ENCODE assay signal across 1 cellular context in genomic region chr1:101996830-101997485, GRCh38.
TF ChIP-seq lines count a peak whose summit lies in the region.

OLFM3 (minus strand) TSS chr1:101996926.

TF ChIP-seq in WTC11, 78 proteins besides CTCF, POLR2A, EP300 and RAD21 (continued from another document):
- no peak for TF ChIP-seq AFF4 (CRISPR knock-in tag; IDR thresholded peaks at IDR 0.05; ENCODE audit: borderline replicate concordance)
- TF ChIP-seq CREB1 (CRISPR knock-in tag; IDR thresholded peaks at IDR 0.05) = 0 out of 2 replicates have a peak, but pooled peaks have one; percentile 59
- TF ChIP-seq ZMAT4 (CRISPR knock-in tag; IDR thresholded peaks at IDR 0.05) = no peak
- TF ChIP-seq FOXK1 (CRISPR knock-in tag; IDR thresholded peaks at IDR 0.05) = peak; percentile 42; the same call in 1 of the 2 replicates
- TF ChIP-seq JUN (CRISPR knock-in tag; IDR thresholded peaks at IDR 0.05) = no peak
- TF ChIP-seq, protein P1, sequence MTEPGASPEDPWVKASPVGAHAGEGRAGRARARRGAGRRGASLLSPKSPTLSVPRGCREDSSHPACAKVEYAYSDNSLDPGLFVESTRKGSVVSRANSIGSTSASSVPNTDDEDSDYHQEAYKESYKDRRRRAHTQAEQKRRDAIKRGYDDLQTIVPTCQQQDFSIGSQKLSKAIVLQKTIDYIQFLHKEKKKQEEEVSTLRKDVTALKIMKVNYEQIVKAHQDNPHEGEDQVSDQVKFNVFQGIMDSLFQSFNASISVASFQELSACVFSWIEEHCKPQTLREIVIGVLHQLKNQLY (CRISPR knock-in tag; IDR thresholded peaks at IDR 0.05) = no peak
- TF ChIP-seq ESRRA (CRISPR knock-in tag; IDR thresholded peaks at IDR 0.05; ENCODE audit: borderline replicate concordance) = peak; percentile 82; the same call in 1 of the 2 replicates
- TF ChIP-seq, protein P2, sequence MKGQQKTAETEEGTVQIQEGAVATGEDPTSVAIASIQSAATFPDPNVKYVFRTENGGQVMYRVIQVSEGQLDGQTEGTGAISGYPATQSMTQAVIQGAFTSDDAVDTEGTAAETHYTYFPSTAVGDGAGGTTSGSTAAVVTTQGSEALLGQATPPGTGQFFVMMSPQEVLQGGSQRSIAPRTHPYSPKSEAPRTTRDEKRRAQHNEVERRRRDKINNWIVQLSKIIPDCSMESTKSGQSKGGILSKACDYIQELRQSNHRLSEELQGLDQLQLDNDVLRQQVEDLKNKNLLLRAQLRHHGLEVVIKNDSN (CRISPR knock-in tag; IDR thresholded peaks at IDR 0.05) = 0 out of 2 replicates have a peak, but pooled peaks have one; percentile 45
- TF ChIP-seq, protein P3, sequence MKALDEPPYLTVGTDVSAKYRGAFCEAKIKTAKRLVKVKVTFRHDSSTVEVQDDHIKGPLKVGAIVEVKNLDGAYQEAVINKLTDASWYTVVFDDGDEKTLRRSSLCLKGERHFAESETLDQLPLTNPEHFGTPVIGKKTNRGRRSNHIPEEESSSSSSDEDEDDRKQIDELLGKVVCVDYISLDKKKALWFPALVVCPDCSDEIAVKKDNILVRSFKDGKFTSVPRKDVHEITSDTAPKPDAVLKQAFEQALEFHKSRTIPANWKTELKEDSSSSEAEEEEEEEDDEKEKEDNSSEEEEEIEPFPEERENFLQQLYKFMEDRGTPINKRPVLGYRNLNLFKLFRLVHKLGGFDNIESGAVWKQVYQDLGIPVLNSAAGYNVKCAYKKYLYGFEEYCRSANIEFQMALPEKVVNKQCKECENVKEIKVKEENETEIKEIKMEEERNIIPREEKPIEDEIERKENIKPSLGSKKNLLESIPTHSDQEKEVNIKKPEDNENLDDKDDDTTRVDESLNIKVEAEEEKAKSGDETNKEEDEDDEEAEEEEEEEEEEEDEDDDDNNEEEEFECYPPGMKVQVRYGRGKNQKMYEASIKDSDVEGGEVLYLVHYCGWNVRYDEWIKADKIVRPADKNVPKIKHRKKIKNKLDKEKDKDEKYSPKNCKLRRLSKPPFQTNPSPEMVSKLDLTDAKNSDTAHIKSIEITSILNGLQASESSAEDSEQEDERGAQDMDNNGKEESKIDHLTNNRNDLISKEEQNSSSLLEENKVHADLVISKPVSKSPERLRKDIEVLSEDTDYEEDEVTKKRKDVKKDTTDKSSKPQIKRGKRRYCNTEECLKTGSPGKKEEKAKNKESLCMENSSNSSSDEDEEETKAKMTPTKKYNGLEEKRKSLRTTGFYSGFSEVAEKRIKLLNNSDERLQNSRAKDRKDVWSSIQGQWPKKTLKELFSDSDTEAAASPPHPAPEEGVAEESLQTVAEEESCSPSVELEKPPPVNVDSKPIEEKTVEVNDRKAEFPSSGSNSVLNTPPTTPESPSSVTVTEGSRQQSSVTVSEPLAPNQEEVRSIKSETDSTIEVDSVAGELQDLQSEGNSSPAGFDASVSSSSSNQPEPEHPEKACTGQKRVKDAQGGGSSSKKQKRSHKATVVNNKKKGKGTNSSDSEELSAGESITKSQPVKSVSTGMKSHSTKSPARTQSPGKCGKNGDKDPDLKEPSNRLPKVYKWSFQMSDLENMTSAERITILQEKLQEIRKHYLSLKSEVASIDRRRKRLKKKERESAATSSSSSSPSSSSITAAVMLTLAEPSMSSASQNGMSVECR (CRISPR knock-in tag; IDR thresholded peaks at IDR 0.05; ENCODE audit: borderline replicate concordance) = peak; percentile 90; the same call in 1 of the 2 replicates
- TF ChIP-seq, protein P4, sequence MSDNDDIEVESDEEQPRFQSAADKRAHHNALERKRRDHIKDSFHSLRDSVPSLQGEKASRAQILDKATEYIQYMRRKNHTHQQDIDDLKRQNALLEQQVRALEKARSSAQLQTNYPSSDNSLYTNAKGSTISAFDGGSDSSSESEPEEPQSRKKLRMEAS (CRISPR knock-in tag; IDR thresholded peaks at IDR 0.05) = peak; percentile 57; the same call in 1 of the 2 replicates
- peak; percentile 65; the same call in 1 of the 2 replicates for TF ChIP-seq FOXP1 (CRISPR knock-in tag; IDR thresholded peaks at IDR 0.05; ENCODE audit: borderline replicate concordance)
- TF ChIP-seq MYBL2 (CRISPR knock-in tag; IDR thresholded peaks at IDR 0.05) = 0 out of 2 replicates have a peak, but pooled peaks have one; percentile 38
- TF ChIP-seq NFATC4 (CRISPR knock-in tag; IDR thresholded peaks at IDR 0.05) = no peak
- no peak for TF ChIP-seq IRF1 (CRISPR knock-in tag; IDR thresholded peaks at IDR 0.05)
- TF ChIP-seq ETV6 (CRISPR knock-in tag; IDR thresholded peaks at IDR 0.05) = peak; percentile 58; the same call in 1 of the 2 replicates
- 0 out of 2 replicates have a peak, but pooled peaks have one; percentile 75 for TF ChIP-seq ZNF232 (CRISPR knock-in tag; IDR thresholded peaks at IDR 0.05)
- TF ChIP-seq SP1 (CRISPR knock-in tag; conservative IDR thresholded peaks at IDR 0.05) = no peak; the same call in 1 of the 2 replicates
- TF ChIP-seq ZNF396 (CRISPR knock-in tag; IDR thresholded peaks at IDR 0.05; ENCODE audit: borderline replicate concordance) = no peak
- TF ChIP-seq ZNF219 (CRISPR knock-in tag; IDR thresholded peaks at IDR 0.05; ENCODE audit: borderline replicate concordance) = peak; percentile 78; the same call in 1 of the 2 replicates
- TF ChIP-seq, protein P5, sequence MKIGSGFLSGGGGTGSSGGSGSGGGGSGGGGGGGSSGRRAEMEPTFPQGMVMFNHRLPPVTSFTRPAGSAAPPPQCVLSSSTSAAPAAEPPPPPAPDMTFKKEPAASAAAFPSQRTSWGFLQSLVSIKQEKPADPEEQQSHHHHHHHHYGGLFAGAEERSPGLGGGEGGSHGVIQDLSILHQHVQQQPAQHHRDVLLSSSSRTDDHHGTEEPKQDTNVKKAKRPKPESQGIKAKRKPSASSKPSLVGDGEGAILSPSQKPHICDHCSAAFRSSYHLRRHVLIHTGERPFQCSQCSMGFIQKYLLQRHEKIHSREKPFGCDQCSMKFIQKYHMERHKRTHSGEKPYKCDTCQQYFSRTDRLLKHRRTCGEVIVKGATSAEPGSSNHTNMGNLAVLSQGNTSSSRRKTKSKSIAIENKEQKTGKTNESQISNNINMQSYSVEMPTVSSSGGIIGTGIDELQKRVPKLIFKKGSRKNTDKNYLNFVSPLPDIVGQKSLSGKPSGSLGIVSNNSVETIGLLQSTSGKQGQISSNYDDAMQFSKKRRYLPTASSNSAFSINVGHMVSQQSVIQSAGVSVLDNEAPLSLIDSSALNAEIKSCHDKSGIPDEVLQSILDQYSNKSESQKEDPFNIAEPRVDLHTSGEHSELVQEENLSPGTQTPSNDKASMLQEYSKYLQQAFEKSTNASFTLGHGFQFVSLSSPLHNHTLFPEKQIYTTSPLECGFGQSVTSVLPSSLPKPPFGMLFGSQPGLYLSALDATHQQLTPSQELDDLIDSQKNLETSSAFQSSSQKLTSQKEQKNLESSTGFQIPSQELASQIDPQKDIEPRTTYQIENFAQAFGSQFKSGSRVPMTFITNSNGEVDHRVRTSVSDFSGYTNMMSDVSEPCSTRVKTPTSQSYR (CRISPR knock-in tag; IDR thresholded peaks at IDR 0.05) = 0 out of 2 replicates have a peak, but pooled peaks have one; percentile 70
- no peak for TF ChIP-seq GABPB1 (CRISPR knock-in tag; IDR thresholded peaks at IDR 0.05)
- TF ChIP-seq TP53 (CRISPR knock-in tag; IDR thresholded peaks at IDR 0.05) = peak; percentile 89
- TF ChIP-seq CREM (CRISPR knock-in tag; IDR thresholded peaks at IDR 0.05) = 0 out of 2 replicates have a peak, but pooled peaks have one; percentile 67
- peak; percentile 67; the same call in 1 of the 2 replicates for TF ChIP-seq TEAD4 (CRISPR knock-in tag; IDR thresholded peaks at IDR 0.05)
- TF ChIP-seq, protein P6, sequence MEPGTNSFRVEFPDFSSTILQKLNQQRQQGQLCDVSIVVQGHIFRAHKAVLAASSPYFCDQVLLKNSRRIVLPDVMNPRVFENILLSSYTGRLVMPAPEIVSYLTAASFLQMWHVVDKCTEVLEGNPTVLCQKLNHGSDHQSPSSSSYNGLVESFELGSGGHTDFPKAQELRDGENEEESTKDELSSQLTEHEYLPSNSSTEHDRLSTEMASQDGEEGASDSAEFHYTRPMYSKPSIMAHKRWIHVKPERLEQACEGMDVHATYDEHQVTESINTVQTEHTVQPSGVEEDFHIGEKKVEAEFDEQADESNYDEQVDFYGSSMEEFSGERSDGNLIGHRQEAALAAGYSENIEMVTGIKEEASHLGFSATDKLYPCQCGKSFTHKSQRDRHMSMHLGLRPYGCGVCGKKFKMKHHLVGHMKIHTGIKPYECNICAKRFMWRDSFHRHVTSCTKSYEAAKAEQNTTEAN (CRISPR knock-in tag; IDR thresholded peaks at IDR 0.05) = 0 out of 2 replicates have a peak, but pooled peaks have one; percentile 45
- no peak for TF ChIP-seq E2F4 (CRISPR knock-in tag; IDR thresholded peaks at IDR 0.05; ENCODE audit: borderline replicate concordance, low read depth)
- peak; percentile 90 for TF ChIP-seq TEAD1 (CRISPR knock-in tag; IDR thresholded peaks at IDR 0.05)
- 0 out of 2 replicates have a peak, but pooled peaks have one; percentile 41 for TF ChIP-seq CBFB (CRISPR knock-in tag; IDR thresholded peaks at IDR 0.05; ENCODE audit: low read depth)
- TF ChIP-seq NFE2L1 (CRISPR knock-in tag; IDR thresholded peaks at IDR 0.05) = 0 out of 2 replicates have a peak, but pooled peaks have one; percentile 42
- peak; percentile 73; the same call in 1 of the 2 replicates for TF ChIP-seq E2F1 (CRISPR knock-in tag; IDR thresholded peaks at IDR 0.05)
- peak; percentile 36; the same call in 1 of the 2 replicates for TF ChIP-seq FOXP4 (CRISPR knock-in tag; IDR thresholded peaks at IDR 0.05)
TF ChIP-seq in WTC11: peak in this region for 24.
